Comparison of ENCODE assay signal across 9 cellular contexts in genomic region chr10:14478639-14479038, GRCh38.
DNase-seq lines count a peak whose midpoint lies in the region; ATAC-seq, FAIRE-seq and TF ChIP-seq lines count a peak whose summit lies in the region.
"Had no signal": no experiment of that assay in that cellular context is flagged by ENCODE, and none has a peak within 500 bp of the region (broad histone marks: within the 10 kb centered on the region; RNA-seq: fewer than 3 reads in every experiment).

No MANE protein-coding gene starts in this region.

- intact Hi-C loops in ovary (cut with DNase I): loop anchor here in 2 of 4 donors (10.0 kb wide), 2 partner anchors 284 to 684 kb away; no protein-coding TSS in a partner anchor

- H3K36me3 ChIP-seq in MG63 (no peaks in the 10 kb centered on the region), ovary (no peaks in the 10 kb centered on the region)
- H3K36me3 ChIP-seq: BLaER1 had no signal

- ATAC-seq in GM21737 (IDR thresholded peaks at IDR 0.05; ENCODE audit: unreplicated experiment): no peak

- H3K27me3 ChIP-seq in MG63 (no peaks in the 10 kb centered on the region), ovary (no peaks in the 10 kb centered on the region)

- no peak for TF ChIP-seq POLR2A in ovary (IDR thresholded peaks at IDR 0.05)

- H3K27ac ChIP-seq in ovary: no peak overlapping the region
- H3K27ac ChIP-seq: BLaER1 had no signal

- peak; percentile 84 for FAIRE-seq in frontal cortex (lab: Jason Lieb, UNC)

- no peaks in the 10 kb centered on the region for H3K4me1 ChIP-seq in ovary (ENCODE audit: insufficient read depth)
- H3K4me1 ChIP-seq: BLaER1 had no signal

- H3K9me3 ChIP-seq in MG63 (no peaks in the 10 kb centered on the region), ovary (no peaks in the 10 kb centered on the region)
- H3K9me3 ChIP-seq: BLaER1 had no signal

- no peak for TF ChIP-seq EP300 in ovary (IDR thresholded peaks at IDR 0.05)

- WGBS in ovary, 3 donors: 9 to 10% (median 10%) methylated on average over 2 of the region's 2 CpGs

- H3K4me3 ChIP-seq in MG63 (no peak overlapping the region), ovary (no peak overlapping the region)
- H3K4me3 ChIP-seq: BLaER1 had no signal

- TF ChIP-seq CTCF in ovary (IDR thresholded peaks at IDR 0.05): peak in 1 of 3 donors; percentile 31

- DNase-seq in NCI-H2171 treated with DMSO at 0.1 percent for 48 hours (lab: John Stamatoyannopoulos, UW): peak; percentile 22
- no peak for DNase-seq in NCI-H2171 (lab: John Stamatoyannopoulos, UW)
- DNase-seq in MG63: peak; percentile 76
- DNase-seq in T1000 (lab: John Stamatoyannopoulos, UW): peak; percentile 99
- peak; percentile 13 to 53 for DNase-seq in frontal cortex (ENCODE audit: low spot score in 2 of 2)
- DNase-seq in ovary: peak; percentile 41 to 78 (median 55)
- DNase-seq in activated T-cell treated with anti-CD3 and anti-CD28 coated beads for 4 hours: no peak

Comparison
In these comparisons a context has a peak if more than half of its experiments do, and no peak if none do; other contexts are left out.
1. DNase-seq: peak in NCI-H2171 treated with DMSO at 0.1 percent for 48 hours (single experiment), MG63 (single experiment), T1000 (single experiment), frontal cortex (2 of 2) and ovary (5 of 5); none in NCI-H2171 (single experiment) and activated T-cell treated with anti-CD3 and anti-CD28 coated beads for 4 hours (single experiment).